8 cellular contexts compared by ENCODE assay signal in the genomic region with DNA sequence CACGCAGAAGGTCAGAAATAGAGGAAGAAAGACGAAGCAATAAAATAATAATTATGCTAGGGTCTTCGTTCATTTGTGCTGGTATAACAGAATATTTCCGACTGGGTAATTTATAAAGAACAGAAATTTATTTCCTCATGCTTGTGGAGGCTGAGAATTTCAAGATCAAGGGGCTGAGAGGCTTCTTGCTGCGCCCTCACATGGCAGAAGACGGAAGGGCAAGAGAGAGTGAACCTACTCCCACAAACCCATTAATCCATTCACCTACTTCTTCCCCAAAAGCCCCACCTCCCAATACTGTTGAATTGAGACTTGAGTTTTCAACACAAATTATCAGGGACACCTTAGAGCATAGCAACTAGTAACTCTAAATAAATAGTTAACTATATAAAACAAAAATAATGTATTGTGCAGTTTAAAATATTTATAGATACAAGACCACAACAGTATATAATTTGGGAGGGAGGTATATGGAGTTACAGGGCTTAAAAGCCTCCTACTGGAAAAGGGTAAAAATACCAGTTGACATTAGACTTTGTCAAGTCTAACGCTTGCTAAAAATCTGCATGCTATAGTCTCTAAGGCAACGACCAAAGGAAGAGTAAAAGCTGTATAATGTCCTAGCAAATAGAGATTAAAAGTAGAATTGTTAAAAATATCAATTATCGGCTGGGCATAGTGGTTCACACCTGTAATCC. TPM values are rescaled to one million over a fixed set of nuclear protein-coding genes. Genes with fewer than 3 reads are reported as not detected.
DNase-seq lines count a peak whose midpoint lies in the region; ATAC-seq and TF ChIP-seq lines count a peak whose summit lies in the region.

No MANE protein-coding gene starts in this region.

- intact Hi-C loops in natural killer cell (cut with micrococcal nuclease) (loop anchor here (1.0 kb wide), 1 partner anchor 81 kb away; no protein-coding TSS in a partner anchor), sciatic nerve (cut with DNase I) (no loop called here), vagina (cut with DNase I) (no loop called here)

- peaks cover 9 to 13% of the 10 kb centered on the region in 2 donors for H3K4me1 Mint-ChIP-seq in natural killer cell
- peaks cover 6 to 8% of the 10 kb centered on the region in 2 donors for H3K4me1 Mint-ChIP-seq in natural killer cell treated with Interleukin-12 subunit alpha and Interleukin-12 subunit beta and Interleukin-15 and Interleukin-18, amount 100 ng/mL, for 72 hours (ENCODE audit: low read depth in 2 of 2)

- H3K27me3 Mint-ChIP-seq in natural killer cell (ENCODE audit: low read depth in 2 of 2): no peaks in the 10 kb centered on the region
- no peaks in the 10 kb centered on the region for H3K27me3 Mint-ChIP-seq in natural killer cell treated with Interleukin-12 subunit alpha and Interleukin-12 subunit beta and Interleukin-15 and Interleukin-18, amount 100 ng/mL, for 72 hours

- H3K36me3 ChIP-seq in vagina: no peaks in the 10 kb centered on the region

- peak; percentile 83 for TF ChIP-seq CTCF in natural killer cell (IDR thresholded peaks at IDR 0.05)
- TF ChIP-seq CTCF in NB4 (IDR thresholded peaks at IDR 0.05; ENCODE audit: low read depth, low read length): peak; percentile 38
- peak in 1 of 3 experiments; percentile 18 for TF ChIP-seq CTCF in vagina (IDR thresholded peaks at IDR 0.05)

- ATAC-seq in natural killer cell (peak in 2 of 3 donors; percentile 75 to 85), sciatic nerve (no peak)
- no peak for ATAC-seq in natural killer cell treated with Interleukin-12 subunit alpha and Interleukin-12 subunit beta and Interleukin-15 and Interleukin-18, amount 100 ng/mL, for 72 hours

- H3K27ac Mint-ChIP-seq in natural killer cell: no peak overlapping the region
- no peak overlapping the region for H3K27ac Mint-ChIP-seq in natural killer cell treated with Interleukin-12 subunit alpha and Interleukin-12 subunit beta and Interleukin-15 and Interleukin-18, amount 100 ng/mL, for 72 hours

- H3K9me3 ChIP-seq in vagina: no peaks in the 10 kb centered on the region

- H3K4me1 ChIP-seq in vagina: no peaks in the 10 kb centered on the region

- H3K27ac ChIP-seq in vagina: no peak overlapping the region

- no peaks in the 10 kb centered on the region for H3K36me3 Mint-ChIP-seq in natural killer cell
- no peaks in the 10 kb centered on the region for H3K36me3 Mint-ChIP-seq in natural killer cell treated with Interleukin-12 subunit alpha and Interleukin-12 subunit beta and Interleukin-15 and Interleukin-18, amount 100 ng/mL, for 72 hours

- no peaks in the 10 kb centered on the region for H3K9me3 Mint-ChIP-seq in natural killer cell
- H3K9me3 Mint-ChIP-seq in natural killer cell treated with Interleukin-12 subunit alpha and Interleukin-12 subunit beta and Interleukin-15 and Interleukin-18, amount 100 ng/mL, for 72 hours: no peaks in the 10 kb centered on the region

- H3K27me3 ChIP-seq in vagina: no peaks in the 10 kb centered on the region

- no peak for TF ChIP-seq POLR2A in NB4 (IDR thresholded peaks at IDR 0.05; ENCODE audit: extremely low read depth, insufficient read length)
- no peak for TF ChIP-seq POLR2A in vagina (IDR thresholded peaks at IDR 0.05)

- H3K4me3 ChIP-seq in NB4 (ENCODE audit: low read depth, low read length) (no peak overlapping the region), vagina (no peak overlapping the region)

- DNase-seq in natural killer cell: peak; percentile 46
- no peak for DNase-seq in natural killer cell treated with Interleukin-12 subunit alpha and Interleukin-12 subunit beta and Interleukin-15 and Interleukin-18, amount 100 ng/mL, for 72 hours (ENCODE audit: low spot score)
- DNase-seq in NB4 (ENCODE audit: low read depth): peak; percentile 69
- peak; percentile 38 for DNase-seq in activated T-cell treated with anti-CD3 and anti-CD28 coated beads for 48 hours (ENCODE audit: low read depth)
- peak; percentile 10 for DNase-seq in hepatic stellate cell (ENCODE audit: low spot score)
- DNase-seq in stimulated activated CD8-positive, alpha-beta memory T cell treated with anti-CD3 and anti-CD28 coated beads, Interleukin-15, amount 100 ng/mL, for 1 hour (ENCODE audit: low read depth): peak; percentile 2
- no peak for DNase-seq in sciatic nerve (ENCODE audit: low spot score)
- no peak for DNase-seq in vagina (ENCODE audit: extremely low spot score in 2 of 2)

- no peak overlapping the region for H3K4me3 Mint-ChIP-seq in natural killer cell
- no peak overlapping the region for H3K4me3 Mint-ChIP-seq in natural killer cell treated with Interleukin-12 subunit alpha and Interleukin-12 subunit beta and Interleukin-15 and Interleukin-18, amount 100 ng/mL, for 72 hours

RNA-seq across cellular contexts. Expression of a gene that starts 40.3 kb away (rescaled TPM):
- total RNA-seq in natural killer cell (10 to 100 TPM; 19.9 to 27.6 (median 21.0) TPM), sciatic nerve (25.1 TPM), vagina (20.1 TPM)
- total RNA-seq in natural killer cell treated with Interleukin-12 subunit alpha and Interleukin-12 subunit beta and Interleukin-15 and Interleukin-18, amount 100 ng/mL, for 72 hours: 10 to 100 TPM; 26.7 to 33.7 TPM

Comparison
In these comparisons a context has a peak if more than half of its experiments do, and no peak if none do; other contexts are left out.
1. ATAC-seq: peak in natural killer cell (2 of 3); none in natural killer cell treated with Interleukin-12 subunit alpha and Interleukin-12 subunit beta and Interleukin-15 and Interleukin-18, amount 100 ng/mL, for 72 hours (0 of 2) and sciatic nerve (single experiment).
2. DNase-seq: peak in natural killer cell (single experiment), NB4 (single experiment), activated T-cell treated with anti-CD3 and anti-CD28 coated beads for 48 hours (single experiment), hepatic stellate cell (single experiment) and stimulated activated CD8-positive, alpha-beta memory T cell treated with anti-CD3 and anti-CD28 coated beads, Interleukin-15, amount 100 ng/mL, for 1 hour (single experiment); none in natural killer cell treated with Interleukin-12 subunit alpha and Interleukin-12 subunit beta and Interleukin-15 and Interleukin-18, amount 100 ng/mL, for 72 hours (single experiment), sciatic nerve (single experiment) and vagina (0 of 2).